In genomic region chr19:44723299-44723951, GRCh38 we compare ENCODE assay signal across 11 cellular contexts. TPM values are rescaled to one million over a fixed set of nuclear protein-coding genes. Genes with fewer than 3 reads are reported as not detected.
DNase-seq lines count a peak whose midpoint lies in the region; ATAC-seq and TF ChIP-seq lines count a peak whose summit lies in the region.
"Had no signal": no experiment of that assay in that cellular context is flagged by ENCODE, and none has a peak within 500 bp of the region (broad histone marks: within the 10 kb centered on the region; RNA-seq: fewer than 3 reads in every experiment).

No MANE protein-coding gene starts in this region.

- intact Hi-C loops in CD8-positive, alpha-beta T cell (cut with DNase I, micrococcal nuclease), result loop anchor here in 1 of 2 experiments (10.0 kb wide), 1 partner anchor 121 kb away; the partner anchor contains the start of gene NECTIN2
- intact Hi-C loops in thyroid gland (cut with DNase I), result loop anchor here (5.0 kb wide), 2 partner anchors 34 to 49 kb away; no protein-coding TSS in a partner anchor

- ATAC-seq in CD8-positive, alpha-beta T cell, result peak; percentile 44
- ATAC-seq in GM21390 (IDR thresholded peaks at IDR 0.05; ENCODE audit: unreplicated experiment), result peak; percentile 33
- ATAC-seq in T-cell (replicated peaks in 1 of 4), result peak; percentile 46 to 59 (median 53)
- ATAC-seq in GM19467 (IDR thresholded peaks at IDR 0.05; ENCODE audit: unreplicated experiment), result no peak

- no peak for TF ChIP-seq CTCF in CD8-positive, alpha-beta T cell (IDR thresholded peaks at IDR 0.05)
- TF ChIP-seq CTCF in liver (IDR thresholded peaks at IDR 0.05; ENCODE audit: low read depth, low read length, missing input control), result no peak
- no peak for TF ChIP-seq CTCF in thyroid gland (IDR thresholded peaks at IDR 0.05)

- H3K36me3 ChIP-seq in CD8-positive, alpha-beta T cell (ENCODE audit: insufficient read depth, low read length), result no peaks in the 10 kb centered on the region
- H3K36me3 ChIP-seq in liver (ENCODE audit: control insufficient read depth in 4 of 4, insufficient read depth in 3 of 4, low read depth in 1 of 4, low read length in 3 of 4) (no peaks in the 10 kb centered on the region), thyroid gland (no peaks in the 10 kb centered on the region)

- no peaks in the 10 kb centered on the region for H3K9me3 ChIP-seq in CD8-positive, alpha-beta T cell (ENCODE audit: low read length)
- H3K9me3 ChIP-seq in liver (ENCODE audit: control insufficient read depth in 4 of 4, low read length in 3 of 4), result no peaks in the 10 kb centered on the region
- no peaks in the 10 kb centered on the region for H3K9me3 ChIP-seq in thyroid gland

- no peaks in the 10 kb centered on the region for H3K9me3 Mint-ChIP-seq in CD8-positive, alpha-beta T cell
- no peaks in the 10 kb centered on the region for H3K9me3 Mint-ChIP-seq in T-cell
- H3K9me3 Mint-ChIP-seq: H9 had no signal

- H3K4me3 Mint-ChIP-seq in CD8-positive, alpha-beta T cell, result no peak overlapping the region
- no peak overlapping the region for H3K4me3 Mint-ChIP-seq in T-cell
- H3K4me3 Mint-ChIP-seq: H9 had no signal

- H3K4me1 Mint-ChIP-seq in CD8-positive, alpha-beta T cell (ENCODE audit: low read depth), result peaks cover 20% of the 10 kb centered on the region
- peaks cover 31 to 38% (median 32%) of the 10 kb centered on the region in 3 donors for H3K4me1 Mint-ChIP-seq in T-cell

- peak overlapping the region; percentile 30 to 50 for H3K9ac ChIP-seq in liver (ENCODE audit: low read depth in 1 of 2, low read length in 2 of 2)

- H3K27ac Mint-ChIP-seq in CD8-positive, alpha-beta T cell, result no peak overlapping the region
- no peak overlapping the region for H3K27ac Mint-ChIP-seq in T-cell

- H3K27me3 Mint-ChIP-seq in CD8-positive, alpha-beta T cell (ENCODE audit: low read depth), result no peaks in the 10 kb centered on the region
- no peaks in the 10 kb centered on the region for H3K27me3 Mint-ChIP-seq in T-cell

- no peak for TF ChIP-seq RAD21 in liver (IDR thresholded peaks at IDR 0.05)

- no peak for DNase-seq in CD8-positive, alpha-beta T cell
- DNase-seq in T-cell (peak in 1 of 34 experiments; percentile 20), thyroid gland (no peak), globus pallidus (ENCODE audit: low spot score) (no peak), T-helper 9 cell (no peak)
- DNase-seq: NCI-H1048 had no signal

- H3K27ac ChIP-seq in CD8-positive, alpha-beta T cell (ENCODE audit: low read depth, low read length), result no peak overlapping the region
- H3K27ac ChIP-seq in liver (ENCODE audit: low read depth in 1 of 2, low read length in 2 of 2) (peak overlapping the region; percentile 92 to 96), thyroid gland (no peak overlapping the region)

- no peak overlapping the region for H3K4me3 ChIP-seq in CD8-positive, alpha-beta T cell (ENCODE audit: low read depth, low read length)
- peak overlapping the region; percentile 51 to 59 (median 56) for H3K4me3 ChIP-seq in liver (ENCODE audit: low read depth in 1 of 3, low read length in 3 of 3)
- no peak overlapping the region for H3K4me3 ChIP-seq in thyroid gland (replicated peaks in 1 of 3)

- no peak for TF ChIP-seq POLR2A in thyroid gland (IDR thresholded peaks at IDR 0.05)

- no peaks in the 10 kb centered on the region for H3K36me3 Mint-ChIP-seq in CD8-positive, alpha-beta T cell
- no peaks in the 10 kb centered on the region for H3K36me3 Mint-ChIP-seq in T-cell

- H3K27me3 ChIP-seq in CD8-positive, alpha-beta T cell (ENCODE audit: insufficient read depth, low read length), result no peaks in the 10 kb centered on the region
- H3K27me3 ChIP-seq in liver (ENCODE audit: control insufficient read depth in 4 of 4, insufficient read depth in 4 of 4, low read length in 3 of 4) (no peaks in the 10 kb centered on the region), thyroid gland (no peaks in the 10 kb centered on the region)

- WGBS in liver, result 48% methylated on average over 10 of the region's 10 CpGs
- 65 to 72% methylated on average over 10 of the region's 10 CpGs for WGBS in thyroid gland, 2 donors

- CTCF ChIA-PET in CD8-positive, alpha-beta T cell (lab: Charles Lee), result interaction anchor here (0.6 to 19.6 kb wide), 31 partner anchors 9 to 427 kb away, joined by 3 to 638 read pairs (median 5); partner anchors contain the start of genes BCL3, CBLC and CEACAM16
- CTCF ChIA-PET in T-cell (lab: Charles Lee), result interaction anchor here (0.6 to 6.3 kb wide), 16 partner anchors 9 to 336 kb away, joined by 3 to 199 read pairs (median 3); partner anchors contain the start of gene NECTIN2 (in 1 of the 2)

- POLR2A ChIA-PET in CD8-positive, alpha-beta T cell (lab: Charles Lee), result interaction anchor here (1.4 to 4.4 kb wide), 4 partner anchors 10 to 48 kb away, joined by 3 to 45 read pairs (median 6); no protein-coding TSS in a partner anchor
- POLR2A ChIA-PET in T-cell (lab: Charles Lee), result interaction anchor here (0.6 to 0.8 kb wide), 3 partner anchors 45 to 880 kb away, joined by 3 to 4 read pairs (median 3); no protein-coding TSS in a partner anchor

- H3K4me1 ChIP-seq in CD8-positive, alpha-beta T cell (ENCODE audit: insufficient read depth, low read length), result peaks cover 25% of the 10 kb centered on the region
- H3K4me1 ChIP-seq in liver (ENCODE audit: control insufficient read depth in 4 of 4, insufficient read depth in 4 of 4, low read length in 3 of 4) (peaks cover 10 to 60% (median 48%) of the 10 kb centered on the region in 4 donors), thyroid gland (peaks cover 23 to 48% of the 10 kb centered on the region in 2 donors)

TF ChIP-seq in liver, 16 proteins besides CTCF, POLR2A, EP300 and RAD21:
- TF ChIP-seq HNF4G (IDR thresholded peaks at IDR 0.05) (peak; percentile 26), JUND (IDR thresholded peaks at IDR 0.05) (no peak)

RNA-seq across cellular contexts. Expression of gene CEACAM16, which starts 24.5 kb away (rescaled TPM):
- not detected for total RNA-seq in CD8-positive, alpha-beta T cell
- not detected for total RNA-seq in T-cell
- under 1 TPM in 1 of 2 donors, not detected in 1; 0.09 TPM for total RNA-seq in liver
- polyA plus RNA-seq in liver, result not detected
- under 1 TPM in 1 of 4 donors, not detected in 3; 0.40 TPM for total RNA-seq in thyroid gland
- total RNA-seq: H9 had no signal
- polyA plus RNA-seq: keratinocyte had no signal

RNA-seq across cellular contexts. Expression of gene BCL3, which starts 25.1 kb away (rescaled TPM):
- total RNA-seq in CD8-positive, alpha-beta T cell, result 100 to 1,000 TPM; 107 to 116 TPM
- total RNA-seq in T-cell (100 to 1,000 TPM in 1 of 5 donors, 10 to 100 TPM in 4; 18.7 to 103 (median 19.4) TPM), liver (10 to 100 TPM in 1 of 2 donors, 1 to 10 TPM in 1; 4.5 to 29.1 TPM), thyroid gland (10 to 100 TPM; 12.4 to 56.2 (median 16.8) TPM)
- polyA plus RNA-seq in liver, result 10 to 100 TPM; 10.3 to 63.6 TPM

RNA-seq across cellular contexts. Expression of gene CEACAM19, which starts 52.1 kb away (rescaled TPM):
- total RNA-seq in CD8-positive, alpha-beta T cell, result under 1 TPM; 0.25 to 0.81 TPM
- 1 to 10 TPM in 3 of 5 donors, under 1 TPM in 2; 0.57 to 2.7 (median 1.0) TPM for total RNA-seq in T-cell
- total RNA-seq in liver, result 1 to 10 TPM in 1 of 2 donors, under 1 TPM in 1; 0.75 to 1.6 TPM
- polyA plus RNA-seq in liver, result 1 to 10 TPM in 1 of 2 donors, under 1 TPM in 1; 0.98 to 2.6 TPM
- total RNA-seq in thyroid gland, result 1 to 10 TPM in 3 of 4 donors, under 1 TPM in 1; 0.78 to 5.5 (median 3.8) TPM

RNA-seq across cellular contexts. Expression of gene CBLC, which starts 54.3 kb away (rescaled TPM):
- not detected for total RNA-seq in CD8-positive, alpha-beta T cell
- total RNA-seq in T-cell, result under 1 TPM in 2 of 5 donors, not detected in 3; 0.25 to 0.30 TPM
- 10 to 100 TPM in 1 of 2 donors, 1 to 10 TPM in 1; 2.1 to 14.0 TPM for total RNA-seq in liver
- 1 to 10 TPM; 8.0 to 9.6 TPM for polyA plus RNA-seq in liver
- 1 to 10 TPM; 2.0 to 5.6 (median 3.1) TPM for total RNA-seq in thyroid gland

Comparison
In these comparisons a context has a peak if more than half of its experiments do, and no peak if none do; other contexts are left out.
1. H3K27ac ChIP-seq: peak in liver (2 of 2); none in CD8-positive, alpha-beta T cell (single experiment) and thyroid gland (0 of 3).
2. H3K4me3 ChIP-seq: peak in liver (3 of 3); none in CD8-positive, alpha-beta T cell (single experiment) and thyroid gland (0 of 3).